Comparison of ENCODE assay signal across 17 cellular contexts in genomic region chr12:15404485-15404884, GRCh38.
DNase-seq lines count a peak whose midpoint lies in the region; ATAC-seq and TF ChIP-seq lines count a peak whose summit lies in the region.
"Had no signal": no experiment of that assay in that cellular context is flagged by ENCODE, and none has a peak within 500 bp of the region (broad histone marks: within the 10 kb centered on the region; RNA-seq: fewer than 3 reads in every experiment).

No MANE protein-coding gene starts in this region.

- H3K27me3 Mint-ChIP-seq in activated CD8-positive, alpha-beta T cell treated with anti-CD3 and anti-CD28 coated beads for 36 hours, result peaks cover 3% of the 10 kb centered on the region
- peaks cover 2% of the 10 kb centered on the region for H3K27me3 Mint-ChIP-seq in activated CD8-positive, alpha-beta T cell treated with anti-CD3 and anti-CD28 coated beads, Interleukin-2, amount 10 ng/mL, durations not matched to agents 7 days and 5 days (ENCODE audit: low read depth)
- H3K27me3 Mint-ChIP-seq: CD4-positive, CD25-positive, alpha-beta regulatory T cell had no signal

- POLR2A ChIA-PET in activated CD8-positive, alpha-beta T cell treated with anti-CD3 and anti-CD28 coated beads for 36 hours (lab: Charles Lee), result no interaction called here
- POLR2A ChIA-PET in activated CD8-positive, alpha-beta T cell treated with anti-CD3 and anti-CD28 coated beads, Interleukin-2, amount 10 ng/mL, durations not matched to agents 7 days and 5 days (lab: Charles Lee), result no interaction called here

- H3K36me3 Mint-ChIP-seq in activated CD8-positive, alpha-beta T cell treated with anti-CD3 and anti-CD28 coated beads for 36 hours (ENCODE audit: low read depth), result no peaks in the 10 kb centered on the region
- no peaks in the 10 kb centered on the region for H3K36me3 Mint-ChIP-seq in activated CD8-positive, alpha-beta T cell treated with anti-CD3 and anti-CD28 coated beads, Interleukin-2, amount 10 ng/mL, durations not matched to agents 7 days and 5 days (ENCODE audit: low read depth)
- H3K36me3 Mint-ChIP-seq: CD4-positive, CD25-positive, alpha-beta regulatory T cell had no signal

- ATAC-seq in activated CD8-positive, alpha-beta T cell treated with anti-CD3 and anti-CD28 coated beads for 36 hours, result peak; percentile 24
- no peak for ATAC-seq in activated CD8-positive, alpha-beta T cell treated with anti-CD3 and anti-CD28 coated beads, Interleukin-2, amount 10 ng/mL, durations not matched to agents 7 days and 5 days
- no peak for ATAC-seq in HG02938 (IDR thresholded peaks at IDR 0.05; ENCODE audit: unreplicated experiment)
- no peak for ATAC-seq in gastrocnemius medialis
- ATAC-seq: right cardiac atrium had no signal

- peaks cover 2% of the 10 kb centered on the region for H3K9me3 Mint-ChIP-seq in activated CD8-positive, alpha-beta T cell treated with anti-CD3 and anti-CD28 coated beads for 36 hours
- no peaks in the 10 kb centered on the region for H3K9me3 Mint-ChIP-seq in activated CD8-positive, alpha-beta T cell treated with anti-CD3 and anti-CD28 coated beads, Interleukin-2, amount 10 ng/mL, durations not matched to agents 7 days and 5 days (ENCODE audit: insufficient read depth)

- intact Hi-C loops in activated CD8-positive, alpha-beta T cell treated with anti-CD3 and anti-CD28 coated beads for 36 hours (cut with micrococcal nuclease), result no loop called here
- intact Hi-C loops in gastrocnemius medialis (cut with DNase I; ENCODE audit: low total_unique reads), result no loop called here

- no peak overlapping the region for H3K27ac ChIP-seq in gastrocnemius medialis
- H3K27ac ChIP-seq: tibial artery, VCaP had no signal

- no peak for TF ChIP-seq POLR2A in gastrocnemius medialis (IDR thresholded peaks at IDR 0.05)

- H3K4me1 ChIP-seq in gastrocnemius medialis, result no peaks in the 10 kb centered on the region

- TF ChIP-seq CTCF in activated CD8-positive, alpha-beta T cell treated with anti-CD3 and anti-CD28 coated beads for 36 hours (IDR thresholded peaks at IDR 0.05), result no peak
- no peak for TF ChIP-seq CTCF in fibroblast of villous mesenchyme (IDR thresholded peaks at IDR 0.05; ENCODE audit: insufficient read depth, low read depth, low read length)
- no peak for TF ChIP-seq CTCF in gastrocnemius medialis (IDR thresholded peaks at IDR 0.05 in 4 of 5, conservative IDR thresholded peaks at IDR 0.05 in 1 of 5)

- in situ Hi-C loops in gastrocnemius medialis (cut with MboI; ENCODE audit: low sequenced_read_pairs in 4 of 4), result no loop called here

- H3K36me3 ChIP-seq in gastrocnemius medialis, result no peaks in the 10 kb centered on the region
- H3K36me3 ChIP-seq: tibial artery had no signal

- no peaks in the 10 kb centered on the region for H3K27me3 ChIP-seq in gastrocnemius medialis
- H3K27me3 ChIP-seq: tibial artery had no signal

- no peak overlapping the region for H3K27ac Mint-ChIP-seq in activated CD8-positive, alpha-beta T cell treated with anti-CD3 and anti-CD28 coated beads for 36 hours
- no peak overlapping the region for H3K27ac Mint-ChIP-seq in activated CD8-positive, alpha-beta T cell treated with anti-CD3 and anti-CD28 coated beads, Interleukin-2, amount 10 ng/mL, durations not matched to agents 7 days and 5 days
- H3K27ac Mint-ChIP-seq: CD4-positive, CD25-positive, alpha-beta regulatory T cell had no signal

- H3K4me3 ChIP-seq in fibroblast of villous mesenchyme (ENCODE audit: low read depth, low read length) (no peak overlapping the region), gastrocnemius medialis (no peak overlapping the region)
- H3K4me3 ChIP-seq: tibial artery had no signal

- CTCF ChIA-PET in activated CD8-positive, alpha-beta T cell treated with anti-CD3 and anti-CD28 coated beads for 36 hours (lab: Charles Lee), result no interaction called here
- CTCF ChIA-PET in activated CD8-positive, alpha-beta T cell treated with anti-CD3 and anti-CD28 coated beads, Interleukin-2, amount 10 ng/mL, durations not matched to agents 7 days and 5 days (lab: Charles Lee), result no interaction called here

- H3K4me1 Mint-ChIP-seq in activated CD8-positive, alpha-beta T cell treated with anti-CD3 and anti-CD28 coated beads for 36 hours (ENCODE audit: low read depth), result peaks cover 3% of the 10 kb centered on the region
- H3K4me1 Mint-ChIP-seq in activated CD8-positive, alpha-beta T cell treated with anti-CD3 and anti-CD28 coated beads, Interleukin-2, amount 10 ng/mL, durations not matched to agents 7 days and 5 days (ENCODE audit: low read depth), result no peaks in the 10 kb centered on the region
- H3K4me1 Mint-ChIP-seq: CD4-positive, CD25-positive, alpha-beta regulatory T cell had no signal

- H3K9me3 ChIP-seq in gastrocnemius medialis, result no peaks in the 10 kb centered on the region
- H3K9me3 ChIP-seq: tibial artery had no signal

- no peak overlapping the region for H3K4me3 Mint-ChIP-seq in activated CD8-positive, alpha-beta T cell treated with anti-CD3 and anti-CD28 coated beads for 36 hours
- H3K4me3 Mint-ChIP-seq in activated CD8-positive, alpha-beta T cell treated with anti-CD3 and anti-CD28 coated beads, Interleukin-2, amount 10 ng/mL, durations not matched to agents 7 days and 5 days, result no peak overlapping the region
- H3K4me3 Mint-ChIP-seq: CD4-positive, CD25-positive, alpha-beta regulatory T cell had no signal

- no peak for DNase-seq in activated CD8-positive, alpha-beta T cell treated with anti-CD3 and anti-CD28 coated beads for 36 hours
- DNase-seq in activated CD8-positive, alpha-beta T cell treated with anti-CD3 and anti-CD28 coated beads, Interleukin-2, amount 10 ng/mL, durations not matched to agents 7 days and 5 days, result no peak
- DNase-seq in amniotic epithelial cell (ENCODE audit: low read depth) (peak; percentile 59), fibroblast of villous mesenchyme (ENCODE audit: low read depth) (peak; percentile 1), stromal cell of bone marrow (ENCODE audit: low read depth) (peak; percentile 65), H4 (ENCODE audit: low spot score) (no peak), gastrocnemius medialis (no peak)
- DNase-seq: activated gamma-delta T cell; CD4-positive, CD25-positive, alpha-beta regulatory T cell; NCI-H1694 treated with DMSO at 0.1 percent for 48 hours; NCI-H446 treated with DMSO at 0.1 percent for 48 hours; OCI-M1; right cardiac atrium; stimulated activated CD4-positive, alpha-beta T cell treated with anti-CD3 and anti-CD28 coated beads, Interleukin-1b, Interleukin-23, amount 100 ng/mL, for 48 hours; tibial artery had no signal

Comparison
In these comparisons a context has a peak if more than half of its experiments do, and no peak if none do; other contexts are left out.
1. DNase-seq: peak in amniotic epithelial cell (single experiment), fibroblast of villous mesenchyme (single experiment) and stromal cell of bone marrow (single experiment); none in activated CD8-positive, alpha-beta T cell treated with anti-CD3 and anti-CD28 coated beads for 36 hours (single experiment), activated CD8-positive, alpha-beta T cell treated with anti-CD3 and anti-CD28 coated beads, Interleukin-2, amount 10 ng/mL, durations not matched to agents 7 days and 5 days (single experiment), H4 (single experiment) and gastrocnemius medialis (0 of 2).